ENCODE assay signal across 31 cellular contexts in genomic region chr10:132350391-132350790, GRCh38.
"Had no signal": no experiment of that assay in that cellular context is flagged by ENCODE, and none has a peak within 500 bp of the region (broad histone marks: within the 10 kb centered on the region; RNA-seq: fewer than 3 reads in every experiment).

No MANE protein-coding gene starts in this region.

- H3K4me3 ChIP-seq: ascending aorta had no signal

- H3K9me3 ChIP-seq: ascending aorta had no signal

- ATAC-seq: activated CD8-positive, alpha-beta memory T cell treated with anti-CD3 and anti-CD28 coated beads, Interleukin-2, amount 10 ng/mL, durations not matched to agents 7 days and 5 days; activated T-cell treated with anti-CD3 and anti-CD28 coated beads, Interleukin-2, amount 50 U/mL, for 72 hours; activated T-helper 17 cell treated with anti-CD3 and anti-CD28 coated beads, Interleukin-2, amount 50 U/mL, for 72 hours; Panc1 had no signal

- H3K4me1 ChIP-seq: ascending aorta had no signal

- H3K27me3 ChIP-seq: ascending aorta had no signal

- H3K27ac ChIP-seq: ascending aorta, VCaP had no signal

- DNase-seq: activated B cell treated with CpG ODN at 0.5 μM for 24 hours; activated CD4-positive, alpha-beta memory T cell treated with anti-CD3 and anti-CD28 coated beads, Interleukin-2, amount 10 ng/mL, durations not matched to agents 7 days and 5 days; activated CD4-positive, alpha-beta T cell treated with anti-CD3 and anti-CD28 coated beads for 4 hours; activated CD4-positive, CD25-positive, alpha-beta regulatory T cell treated with anti-CD3 and anti-CD28 coated beads, Interleukin-2, amount 50 U/mL, for 72 hours; activated CD8-positive, alpha-beta memory T cell treated with anti-CD3 and anti-CD28 coated beads for 24 hours; activated CD8-positive, alpha-beta memory T cell treated with anti-CD3 and anti-CD28 coated beads, Interleukin-2, amount 10 ng/mL, durations not matched to agents 7 days and 5 days; activated CD8-positive, alpha-beta memory T cell treated with anti-CD3 and anti-CD28 coated beads, Interleukin-2, amount 50 U/mL, for 48 hours; activated effector memory CD4-positive, alpha-beta T cell treated with anti-CD3 and anti-CD28 coated beads, Interleukin-2, amount 50 U/mL, for 16 hours; activated naive CD4-positive, alpha-beta T cell; activated naive CD4-positive, alpha-beta T cell treated with anti-CD3 and anti-CD28 coated beads, Interleukin-2, amount 50 U/mL, for 16 hours; activated naive CD8-positive, alpha-beta T cell treated with anti-CD3 and anti-CD28 coated beads for 36 hours; activated T-cell treated with anti-CD3 and anti-CD28 coated beads, Interleukin-2, amount 50 U/mL, for 72 hours; amniotic stem cell; Karpas-422; KBM-7; NCI-H1105; NCI-H1417 treated with DMSO at 0.1 percent for 48 hours; NCI-H1930; NCI-H2081 treated with DMSO at 0.1 percent for 48 hours; NCI-H345; NCI-H524 treated with DMSO at 0.1 percent for 48 hours; RPMI8226; SIG-M5; SW 1271; T-helper 1 cell; T-helper 2 cell; T-helper 9 cell had no signal
